ENCODE assay signal across 18 cellular contexts in genomic region chr10:33653584-33654367, GRCh38.
DNase-seq lines count a peak whose midpoint lies in the region; ATAC-seq and TF ChIP-seq lines count a peak whose summit lies in the region.
"Had no signal": no experiment of that assay in that cellular context is flagged by ENCODE, and none has a peak within 500 bp of the region (broad histone marks: within the 10 kb centered on the region; RNA-seq: fewer than 3 reads in every experiment).

No MANE protein-coding gene starts in this region.

- peak; percentile 71 for ATAC-seq in foreskin keratinocyte
- ATAC-seq in stimulated activated naive CD8-positive, alpha-beta T cell treated with anti-CD3 and anti-CD28 coated beads, Interleukin-15, Interleukin-2, amounts not matched to agents 100 U/mL and 50 U/mL, for 24 hours, result no peak
- ATAC-seq: activated CD8-positive, alpha-beta memory T cell treated with anti-CD3 and anti-CD28 coated beads, Interleukin-2, amount 10 ng/mL, durations not matched to agents 7 days and 5 days; gastrocnemius medialis; GM23338 had no signal

- peaks cover 10% of the 10 kb centered on the region for H3K4me1 ChIP-seq in foreskin keratinocyte
- H3K4me1 ChIP-seq: gastrocnemius medialis had no signal

- no peak for TF ChIP-seq CTCF in AG09319 (IDR thresholded peaks at IDR 0.05; ENCODE audit: low read depth, low read length)
- TF ChIP-seq CTCF in foreskin keratinocyte (conservative IDR thresholded peaks at IDR 0.05), result no peak

- H3K27me3 ChIP-seq in foreskin keratinocyte, result no peaks in the 10 kb centered on the region
- H3K27me3 ChIP-seq: gastrocnemius medialis had no signal

- peak overlapping the region; percentile 41 for H3K27ac ChIP-seq in foreskin keratinocyte
- H3K27ac ChIP-seq: gastrocnemius medialis, HL-60, WERI-Rb-1 had no signal

- DNase-seq in AG09319 (ENCODE audit: extremely low read depth, low read depth) (peak; percentile 51), HT1080 (ENCODE audit: low read depth) (peak; percentile 84), amniotic epithelial cell (ENCODE audit: low read depth) (peak; percentile 53), foreskin keratinocyte (peak; percentile 45 to 75), occipital lobe (lab: John Stamatoyannopoulos, UW) (no peak), D341Med (ENCODE audit: low spot score) (no peak)
- no peak for DNase-seq in stimulated activated naive CD8-positive, alpha-beta T cell treated with anti-CD3 and anti-CD28 coated beads, Interleukin-15, Interleukin-2, amounts not matched to agents 100 U/mL and 50 U/mL, for 24 hours
- DNase-seq in stimulated activated CD4-positive, alpha-beta T cell treated with anti-CD3 and anti-CD28 coated beads, Interleukin-2, amount 100 ng/mL, for 24 hours, result no peak
- DNase-seq: activated CD8-positive, alpha-beta memory T cell treated with anti-CD3 and anti-CD28 coated beads, Interleukin-2, amount 10 ng/mL, durations not matched to agents 7 days and 5 days; DMS79 treated with DMSO at 0.1 percent for 48 hours; gastrocnemius medialis; MM.1S; Right ventricle myocardium superior; stimulated activated CD4-positive, alpha-beta T cell treated with anti-CD3 and anti-CD28 coated beads, Interleukin-4, amount 100 ng/mL, for 24 hours; stimulated activated naive CD4-positive, alpha-beta T cell; WERI-Rb-1 had no signal

Comparison
In these comparisons a context has a peak if more than half of its experiments do, and no peak if none do; other contexts are left out.
1. DNase-seq: peak in AG09319 (single experiment), HT1080 (single experiment), amniotic epithelial cell (single experiment) and foreskin keratinocyte (2 of 2); none in occipital lobe (single experiment), D341Med (single experiment), stimulated activated naive CD8-positive, alpha-beta T cell treated with anti-CD3 and anti-CD28 coated beads, Interleukin-15, Interleukin-2, amounts not matched to agents 100 U/mL and 50 U/mL, for 24 hours (single experiment) and stimulated activated CD4-positive, alpha-beta T cell treated with anti-CD3 and anti-CD28 coated beads, Interleukin-2, amount 100 ng/mL, for 24 hours (0 of 2).